In the genomic region with DNA sequence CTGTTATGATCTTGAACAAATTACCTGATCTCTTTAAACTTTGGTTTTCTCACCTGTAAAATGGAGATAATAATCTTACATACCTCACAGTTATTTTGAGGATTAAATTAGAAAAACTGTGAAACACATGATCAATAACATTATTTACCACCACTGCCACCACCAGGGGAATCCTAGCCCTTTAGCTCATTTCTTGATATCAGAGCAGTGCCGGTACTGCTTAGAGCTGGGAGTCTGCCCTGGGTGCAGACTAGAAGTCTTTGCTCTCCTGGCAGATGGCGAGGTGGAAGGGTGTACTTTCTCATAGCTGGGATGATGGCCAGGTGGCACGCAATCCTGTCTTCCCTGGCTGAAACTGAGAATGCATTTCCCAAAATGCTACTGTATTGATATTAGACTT, we compare ENCODE assay signal across 15 cellular contexts. TPM values are rescaled to one million over a fixed set of nuclear protein-coding genes. Genes with fewer than 3 reads are reported as not detected.
DNase-seq lines count a peak whose midpoint lies in the region; ATAC-seq and TF ChIP-seq lines count a peak whose summit lies in the region.
"Had no signal": no experiment of that assay in that cellular context is flagged by ENCODE, and none has a peak within 500 bp of the region (broad histone marks: within the 10 kb centered on the region; RNA-seq: fewer than 3 reads in every experiment).

No MANE protein-coding gene starts in this region.

- H3K4me1 ChIP-seq in MM.1S (ENCODE audit: low read length) (peaks cover 22% of the 10 kb centered on the region), OCI-LY1 (ENCODE audit: insufficient read depth, low read length, severe bottlenecking) (peaks cover 23% of the 10 kb centered on the region), gastroesophageal sphincter (peaks cover 0 to 4% (median 0%) of the 10 kb centered on the region in 3 donors)

- H3K79me2 ChIP-seq in MM.1S (ENCODE audit: low read length), result no peaks in the 10 kb centered on the region
- no peaks in the 10 kb centered on the region for H3K79me2 ChIP-seq in OCI-LY1 (ENCODE audit: insufficient read depth, low read length)

- H3K27me3 ChIP-seq in MM.1S (replicated peaks; ENCODE audit: insufficient read depth, low read length) (no peaks in the 10 kb centered on the region), OCI-LY1 (ENCODE audit: insufficient read depth, low read length) (no peaks in the 10 kb centered on the region), gastroesophageal sphincter (no peaks in the 10 kb centered on the region)
- H3K27me3 ChIP-seq: dorsolateral prefrontal cortex had no signal

- H3K36me3 ChIP-seq in MM.1S (replicated peaks; ENCODE audit: insufficient read depth, low read length), result no peaks in the 10 kb centered on the region
- H3K36me3 ChIP-seq in OCI-LY1 (ENCODE audit: insufficient read depth, low read length), result no peaks in the 10 kb centered on the region
- H3K36me3 ChIP-seq in gastroesophageal sphincter, result no peaks in the 10 kb centered on the region

- H3K9ac ChIP-seq in MM.1S (ENCODE audit: low read length) (no peak overlapping the region), OCI-LY1 (ENCODE audit: low read length) (no peak overlapping the region)

- TF ChIP-seq POLR2A in gastroesophageal sphincter (IDR thresholded peaks at IDR 0.05), result no peak

- DNase-seq in G401 (ENCODE audit: low spot score) (peak; percentile 97), MM.1S (peak; percentile 50), left lobe of liver (ENCODE audit: low spot score) (peak; percentile 62), NAMALWA (ENCODE audit: low spot score) (no peak), A172 (ENCODE audit: low spot score) (no peak)
- no peak for DNase-seq in stimulated activated CD4-positive, alpha-beta T cell treated with anti-CD3 and anti-CD28 coated beads, Interleukin-4, amount 100 ng/mL, for 24 hours
- DNase-seq: CD8-positive, alpha-beta memory T cell; foreskin melanocyte; Karpas-422; naive thymus-derived CD8-positive, alpha-beta T cell; T-helper 2 cell had no signal

- TF ChIP-seq EP300 in gastroesophageal sphincter (IDR thresholded peaks at IDR 0.05), result no peak

- H3F3A ChIP-seq in MM.1S (ENCODE audit: insufficient read depth, low read length) (peaks cover 24% of the 10 kb centered on the region), OCI-LY1 (ENCODE audit: insufficient read depth, low read length) (no peaks in the 10 kb centered on the region)

- H3K9me3 ChIP-seq in MM.1S (replicated peaks; ENCODE audit: insufficient read depth, low read length) (no peaks in the 10 kb centered on the region), OCI-LY1 (ENCODE audit: low read length) (no peaks in the 10 kb centered on the region), gastroesophageal sphincter (no peaks in the 10 kb centered on the region)

- TF ChIP-seq CTCF in MM.1S (IDR thresholded peaks at IDR 0.05; ENCODE audit: low read length), result peak; percentile 49
- peak; percentile 42; the same call in 1 of the 2 replicates for TF ChIP-seq CTCF in OCI-LY1 (IDR thresholded peaks at IDR 0.05; ENCODE audit: low read length)
- TF ChIP-seq CTCF in gastroesophageal sphincter (IDR thresholded peaks at IDR 0.05), result no peak

- H2AFZ ChIP-seq in MM.1S (ENCODE audit: low read length) (peak overlapping the region; percentile 44), OCI-LY1 (ENCODE audit: low read length) (peak overlapping the region; percentile 6)

- ATAC-seq in left lobe of liver (peak; percentile 88), gastroesophageal sphincter (no peak)
- ATAC-seq: naive thymus-derived CD8-positive, alpha-beta T cell had no signal

- H3K4me3 ChIP-seq in MM.1S (ENCODE audit: low read length), result peak overlapping the region; percentile 28; the same call in 1 of the 2 replicates
- peak overlapping the region; percentile 41 for H3K4me3 ChIP-seq in OCI-LY1 (ENCODE audit: low read depth, low read length, poor library complexity, severe bottlenecking)
- H3K4me3 ChIP-seq in gastroesophageal sphincter, result no peak overlapping the region
- H3K4me3 ChIP-seq: dorsolateral prefrontal cortex had no signal

- WGBS in gastroesophageal sphincter (ENCODE audit: low coverage in 1 of 2), 2 donors, result 41 to 60% methylated on average over 1 to 3 of the region's 3 CpGs

- H3K4me2 ChIP-seq in MM.1S (ENCODE audit: low read depth, low read length) (peak overlapping the region; percentile 44), OCI-LY1 (ENCODE audit: low read length) (peak overlapping the region; percentile 63)

- H3K9me2 ChIP-seq in MM.1S (replicated peaks; ENCODE audit: insufficient read depth, low read length) (no peaks in the 10 kb centered on the region), OCI-LY1 (ENCODE audit: low read depth, low read length) (no peaks in the 10 kb centered on the region)

- H3K27ac ChIP-seq in MM.1S (ENCODE audit: low read length) (peak overlapping the region; percentile 49; the same call in 1 of the 2 replicates), OCI-LY1 (ENCODE audit: low read depth, low read length, poor library complexity, severe bottlenecking) (no peak overlapping the region), gastroesophageal sphincter (no peak overlapping the region)
- H3K27ac ChIP-seq: dorsolateral prefrontal cortex had no signal

- in situ Hi-C loops in G401 (cut with HindIII; ENCODE audit: low sequenced_read_pairs), result no loop called here

- H4K20me1 ChIP-seq in MM.1S (ENCODE audit: insufficient read depth, low read length) (no peaks in the 10 kb centered on the region), OCI-LY1 (ENCODE audit: insufficient read depth, low read length) (no peaks in the 10 kb centered on the region)

RNA-seq across cellular contexts. Expression of a gene that starts 12.7 kb away (rescaled TPM):
- total RNA-seq in G401 (2014; rRNA removed; shearing (Covaris generic)), result not detected in 2 replicates
- total RNA-seq in left lobe of liver (not detected), gastroesophageal sphincter (under 1 TPM in 1 of 4 donors, not detected in 3; 0.40 TPM)
- total RNA-seq in A172 (2014; rRNA removed; shearing (Covaris generic)), result not detected in 2 replicates
- total RNA-seq: CD8-positive, alpha-beta memory T cell; skeletal muscle tissue had no signal

Comparison
In these comparisons a context has a peak if more than half of its experiments do, and no peak if none do; other contexts are left out.
1. DNase-seq: peak in G401 (single experiment), MM.1S (single experiment) and left lobe of liver (single experiment); none in NAMALWA (single experiment), stimulated activated CD4-positive, alpha-beta T cell treated with anti-CD3 and anti-CD28 coated beads, Interleukin-4, amount 100 ng/mL, for 24 hours (single experiment) and A172 (single experiment).
2. H3K4me3 ChIP-seq: peak in MM.1S (single experiment) and OCI-LY1 (single experiment); none in gastroesophageal sphincter (0 of 2).
3. CTCF ChIP-seq: peak in MM.1S (single experiment) and OCI-LY1 (single experiment); none in gastroesophageal sphincter (0 of 4).